In genomic region chr12:21656931-21657335, GRCh38 we compare ENCODE assay signal across 8 cellular contexts. TPM values are rescaled to one million over a fixed set of nuclear protein-coding genes. Genes with fewer than 3 reads are reported as not detected.
DNase-seq lines count a peak whose midpoint lies in the region; ATAC-seq and TF ChIP-seq lines count a peak whose summit lies in the region.

No MANE protein-coding gene starts in this region.

- 0% methylated on average over 15 of the region's 15 CpGs for WGBS in HUES64
- WGBS in spleen, 5 donors, result 1 to 2% (median 1%) methylated on average over 14 to 15 of the region's 15 CpGs

- H3K27ac ChIP-seq in HUES64 (ENCODE audit: low read depth, low read length), result peak overlapping the region; percentile 90
- peak overlapping the region; percentile 69 to 90 (median 85) for H3K27ac ChIP-seq in spleen

- H3K36me3 ChIP-seq in HUES64 (ENCODE audit: insufficient read depth, low read length) (peaks cover 48% of the 10 kb centered on the region), spleen (peaks cover 0 to 30% (median 15%) of the 10 kb centered on the region in 6 donors)

- no peak for TF ChIP-seq CTCF in cardiac fibroblast (IDR thresholded peaks at IDR 0.05; ENCODE audit: low read depth, low read length)
- TF ChIP-seq CTCF in spleen (IDR thresholded peaks at IDR 0.05 in 8 of 11, conservative IDR thresholded peaks at IDR 0.05 in 3 of 11), result no peak

- TF ChIP-seq POLR2A in spleen (IDR thresholded peaks at IDR 0.05), result no peak

- peaks cover 35% of the 10 kb centered on the region for H3K4me1 ChIP-seq in HUES64 (ENCODE audit: insufficient read depth, low read length)
- peaks cover 10 to 54% (median 38%) of the 10 kb centered on the region in 6 donors for H3K4me1 ChIP-seq in spleen

- H3K27me3 ChIP-seq in HUES64 (ENCODE audit: insufficient read depth, low read length) (no peaks in the 10 kb centered on the region), spleen (replicated peaks in 1 of 7) (no peaks in the 10 kb centered on the region)

- H3K4me3 ChIP-seq in HUES64 (ENCODE audit: low read length), result peak overlapping the region; percentile 86
- peak overlapping the region; percentile 73 to 91 for H3K4me3 ChIP-seq in cardiac fibroblast (replicated peaks in 1 of 2; ENCODE audit: low read depth in 2 of 2, low read length in 2 of 2)
- peak overlapping the region; percentile 72 to 95 (median 84) for H3K4me3 ChIP-seq in spleen

- peak overlapping the region; percentile 99 for H3K9ac ChIP-seq in HUES64 (ENCODE audit: low read depth, low read length)

- no peaks in the 10 kb centered on the region for H3K9me3 ChIP-seq in HUES64 (ENCODE audit: insufficient read depth, low read depth, low read length)
- H3K9me3 ChIP-seq in spleen, result no peaks in the 10 kb centered on the region

- peak; percentile 57 for DNase-seq in DMS114 treated with DMSO at 0.1 percent for 48 hours (lab: John Stamatoyannopoulos, UW; ENCODE audit: unreplicated experiment)
- DNase-seq in T-helper 9 cell, result peak; percentile 10
- peak; percentile 53 to 61 for DNase-seq in cardiac fibroblast (ENCODE audit: low read depth in 2 of 2)
- DNase-seq in iris pigment epithelial cell (ENCODE audit: low read depth), result peak; percentile 64
- DNase-seq in spleen, result peak; percentile 78
- no peak for DNase-seq in SHP77 treated with DMSO at 0.1 percent for 48 hours (lab: John Stamatoyannopoulos, UW)

- peak; percentile 34 for ATAC-seq in GM21423 (IDR thresholded peaks at IDR 0.05; ENCODE audit: unreplicated experiment)

- intact Hi-C loops in spleen (cut with DNase I; ENCODE audit: low total_unique reads), result no loop called here

RNA-seq across cellular contexts. Expression of gene LDHB, which starts 0.7 kb away (rescaled TPM):
- polyA plus RNA-seq in HUES64 (2013, experiment 1 of 2), result 1,140 TPM
- polyA plus RNA-seq in HUES64 (2013, experiment 2 of 2), result 1,162 TPM
- total RNA-seq in spleen, result 100 to 1,000 TPM; 166 to 306 (median 246) TPM
- polyA plus RNA-seq in spleen, result 100 to 1,000 TPM; 280 to 346 (median 292) TPM

RNA-seq across cellular contexts. Expression of gene GYS2, which starts 52.3 kb away (rescaled TPM):
- polyA plus RNA-seq in HUES64 (2013, experiment 1 of 2), result not detected
- not detected for polyA plus RNA-seq in HUES64 (2013, experiment 2 of 2)
- total RNA-seq in spleen, result not detected
- polyA plus RNA-seq in spleen, result under 1 TPM in 1 of 3 donors, not detected in 2; 0.05 TPM
